Comparison of ENCODE assay signal across 27 cellular contexts in the genomic region with DNA sequence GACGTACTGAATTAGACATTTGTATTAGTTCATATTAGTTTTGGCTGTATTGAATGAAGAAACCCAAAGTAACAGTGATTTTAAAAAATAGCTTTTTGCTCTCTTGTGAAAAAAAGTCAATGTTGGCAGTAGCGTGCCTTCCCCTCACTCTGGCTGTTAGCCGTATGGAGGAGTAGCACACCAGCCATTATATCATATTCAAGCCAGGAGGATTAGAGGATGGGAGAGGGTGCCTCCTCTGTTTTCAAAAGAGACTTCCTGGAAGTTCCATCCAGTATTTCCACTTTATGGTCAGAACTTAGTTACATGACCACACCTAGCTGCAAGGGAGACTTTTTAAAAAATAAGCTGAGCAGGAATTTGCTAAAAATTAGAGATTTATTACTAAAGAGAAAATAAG. TPM values are rescaled to one million over a fixed set of nuclear protein-coding genes. Genes with fewer than 3 reads are reported as not detected.
A peak's percentile ranks its signal among the peaks of the same experiment; 100 is the strongest.
DNase-seq lines count a peak whose midpoint lies in the region; ATAC-seq and TF ChIP-seq lines count a peak whose summit lies in the region.
"Had no signal": no experiment of that assay in that cellular context is flagged by ENCODE, and none has a peak within 500 bp of the region (broad histone marks: within the 10 kb centered on the region; RNA-seq: fewer than 3 reads in every experiment).

No MANE protein-coding gene starts in this region.

- no peak for ATAC-seq in aorta (ENCODE audit: low FRiP score)
- ATAC-seq: activated naive CD4-positive, alpha-beta T cell treated with anti-CD3 and anti-CD28 coated beads, Interleukin-2, amount 50 U/mL, for 72 hours; activated T-helper 17 cell treated with anti-CD3 and anti-CD28 coated beads, Interleukin-2, amount 50 U/mL, for 72 hours; right lobe of liver had no signal

- H3K27ac ChIP-seq in left ventricle myocardium inferior (replicated peaks) (peak overlapping the region; percentile 39), right atrium auricular region (peak overlapping the region in 1 of 2 donors; percentile 36), coronary artery (peak overlapping the region; percentile 57 to 81), aorta (ENCODE audit: low read depth in 1 of 2, low read length in 2 of 2) (peak overlapping the region; percentile 17 to 76)
- H3K27ac ChIP-seq: epithelial cell of prostate, right lobe of liver, RWPE1 had no signal

- TF ChIP-seq CTCF in left ventricle myocardium inferior (IDR thresholded peaks at IDR 0.05; ENCODE audit: borderline replicate concordance) (no peak), right atrium auricular region (IDR thresholded peaks at IDR 0.05) (no peak), coronary artery (IDR thresholded peaks at IDR 0.05) (no peak), osteocyte (IDR thresholded peaks at IDR 0.05) (no peak)

- DNase-seq in left ventricle myocardium inferior, result no peak
- DNase-seq in right atrium auricular region (ENCODE audit: low spot score), result no peak
- no peak for DNase-seq in coronary artery (ENCODE audit: low spot score)
- DNase-seq in osteocyte (ENCODE audit: extremely low spot score, unreplicated experiment), result no peak
- DNase-seq in aorta, result no peak
- DNase-seq in COLO829 (ENCODE audit: low spot score), result no peak
- no peak for DNase-seq in ACHN
- DNase-seq in NCI-H2029 (lab: John Stamatoyannopoulos, UW), result no peak
- DNase-seq: activated CD4-positive, alpha-beta T cell treated with anti-CD3 and anti-CD28 coated beads, Interleukin-2, amount 50 U/mL, for 48 hours; activated CD4-positive, CD25-positive, alpha-beta regulatory T cell; activated CD8-positive, alpha-beta memory T cell treated with anti-CD3 and anti-CD28 coated beads, Interleukin-2, amount 50 U/mL, for 48 hours; BE2C; DMS79; effector CD4-positive, alpha-beta T cell; GF-D8; H7; midbrain; NCI-H1694; nephron progenitor cell; posterior cingulate gyrus; right lobe of liver had no signal

- H3K9me3 ChIP-seq in left ventricle myocardium inferior (replicated peaks) (no peaks in the 10 kb centered on the region), right atrium auricular region (no peaks in the 10 kb centered on the region), aorta (ENCODE audit: control insufficient read depth, low read length) (no peaks in the 10 kb centered on the region)
- H3K9me3 ChIP-seq: BE2C, right lobe of liver had no signal

- intact Hi-C loops in left ventricle myocardium inferior (cut with micrococcal nuclease) (no loop called here), aorta (cut with DNase I) (loop anchor here (5.0 kb wide), 1 partner anchor 37 kb away; no protein-coding TSS in a partner anchor)

- WGBS in aorta, 2 donors, result 3 to 8% methylated on average over 3 of the region's 3 CpGs

- H3K27ac Mint-ChIP-seq in osteocyte (ENCODE audit: unreplicated experiment), result peak overlapping the region; percentile 88
- H3K27ac Mint-ChIP-seq: activated naive CD4-positive, alpha-beta T cell treated with anti-CD3 and anti-CD28 coated beads, Interleukin-2, amount 50 U/mL, for 72 hours; activated T-helper 17 cell treated with anti-CD3 and anti-CD28 coated beads, Interleukin-2, amount 50 U/mL, for 72 hours; nephron progenitor cell had no signal

- H3K36me3 ChIP-seq in left ventricle myocardium inferior (peaks cover 46% of the 10 kb centered on the region), right atrium auricular region (peaks cover 45% of the 10 kb centered on the region), aorta (ENCODE audit: control insufficient read depth in 1 of 2, insufficient read depth in 2 of 2, low read length in 1 of 2) (peaks cover 3 to 7% of the 10 kb centered on the region in 2 donors)

- H3K36me3 Mint-ChIP-seq in osteocyte (ENCODE audit: unreplicated experiment), result peaks cover 53% of the 10 kb centered on the region

- H3K27me3 Mint-ChIP-seq in osteocyte (ENCODE audit: unreplicated experiment), result no peaks in the 10 kb centered on the region
- H3K27me3 Mint-ChIP-seq: activated T-helper 17 cell treated with anti-CD3 and anti-CD28 coated beads, Interleukin-2, amount 50 U/mL, for 72 hours had no signal

- no peak overlapping the region for H3K4me3 Mint-ChIP-seq in osteocyte (ENCODE audit: unreplicated experiment)
- H3K4me3 Mint-ChIP-seq: activated T-helper 17 cell treated with anti-CD3 and anti-CD28 coated beads, Interleukin-2, amount 50 U/mL, for 72 hours; nephron progenitor cell had no signal

- H3K4me1 Mint-ChIP-seq in osteocyte (ENCODE audit: unreplicated experiment), result peaks cover 56% of the 10 kb centered on the region

- in situ Hi-C loops in ACHN (cut with HindIII; ENCODE audit: low pct_ligation_motif_present, low pct_unique_long_range_greater_than_20kb, low sequenced_read_pairs), result no loop called here

- H3K9me3 Mint-ChIP-seq in osteocyte (ENCODE audit: unreplicated experiment), result no peaks in the 10 kb centered on the region
- H3K9me3 Mint-ChIP-seq: activated naive CD4-positive, alpha-beta T cell treated with anti-CD3 and anti-CD28 coated beads, Interleukin-2, amount 50 U/mL, for 72 hours; activated T-helper 17 cell treated with anti-CD3 and anti-CD28 coated beads, Interleukin-2, amount 50 U/mL, for 72 hours; nephron progenitor cell had no signal

- H3K27me3 ChIP-seq in left ventricle myocardium inferior (ENCODE audit: low read depth) (no peaks in the 10 kb centered on the region), right atrium auricular region (no peaks in the 10 kb centered on the region), aorta (ENCODE audit: control insufficient read depth in 1 of 2, insufficient read depth in 2 of 2, low read length in 1 of 2) (no peaks in the 10 kb centered on the region)
- H3K27me3 ChIP-seq: BE2C, right lobe of liver had no signal

- H3K4me1 ChIP-seq in left ventricle myocardium inferior, result peaks cover 27% of the 10 kb centered on the region
- peaks cover 0 to 15% of the 10 kb centered on the region in 2 donors for H3K4me1 ChIP-seq in right atrium auricular region
- peaks cover 6 to 12% of the 10 kb centered on the region in 2 donors for H3K4me1 ChIP-seq in aorta (ENCODE audit: control insufficient read depth in 1 of 2, insufficient read depth in 2 of 2, low read length in 2 of 2)
- H3K4me1 ChIP-seq: BE2C, right lobe of liver had no signal

- H3K4me3 ChIP-seq in left ventricle myocardium inferior (no peak overlapping the region), right atrium auricular region (no peak overlapping the region), coronary artery (peak overlapping the region; percentile 36), aorta (ENCODE audit: low read length in 2 of 2) (no peak overlapping the region)
- H3K4me3 ChIP-seq: right lobe of liver had no signal

RNA-seq across cellular contexts. Expression of gene GPR21, which starts 41.2 kb away (rescaled TPM):
- total RNA-seq in left ventricle myocardium inferior (0.58 TPM), right atrium auricular region (1 to 10 TPM in 1 of 2 donors, not detected in 1; 1.4 TPM), osteocyte (3.4 and 4.3 TPM in 2 replicates), aorta (10 to 100 TPM in 1 of 2 donors, 1 to 10 TPM in 1; 8.8 to 13.9 TPM)
- 1 to 10 TPM in 1 of 2 donors, under 1 TPM in 1; 0.50 to 3.8 TPM for polyA plus RNA-seq in aorta
- total RNA-seq: A172 had no signal
- polyA plus RNA-seq: urinary bladder had no signal
